ENCODE assay signal across 9 cellular contexts in the genomic region with DNA sequence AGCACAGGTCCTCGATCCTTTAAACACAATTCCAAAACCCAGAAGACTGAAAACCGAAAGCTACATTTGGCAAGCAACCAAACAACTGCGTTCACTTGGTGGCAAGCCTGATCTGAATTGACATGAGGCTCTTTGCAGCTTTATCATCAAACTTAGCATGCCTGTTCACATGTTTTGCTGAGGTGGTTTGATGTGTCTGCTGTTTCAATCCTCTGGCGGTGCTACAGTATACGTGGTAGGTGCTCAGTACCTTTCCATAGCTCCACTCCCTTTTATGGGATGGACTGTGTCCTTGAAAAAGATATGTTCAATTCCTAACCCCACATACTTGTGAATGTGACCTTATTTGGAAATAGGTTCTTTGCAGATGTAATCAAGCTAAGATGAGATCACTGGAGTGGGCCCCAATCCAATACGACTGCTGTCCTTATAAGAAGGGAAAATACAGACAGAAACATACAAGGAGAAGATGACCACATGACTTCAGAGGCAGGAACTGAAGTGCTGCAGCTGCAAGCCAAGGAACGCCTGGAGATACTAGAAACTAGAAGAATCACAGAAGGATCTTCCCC. TPM values are rescaled to one million over a fixed set of nuclear protein-coding genes. Genes with fewer than 3 reads are reported as not detected.
A peak's percentile ranks its signal among the peaks of the same experiment; 100 is the strongest.
DNase-seq lines count a peak whose midpoint lies in the region; ATAC-seq and TF ChIP-seq lines count a peak whose summit lies in the region.
"Had no signal": no experiment of that assay in that cellular context is flagged by ENCODE, and none has a peak within 500 bp of the region (broad histone marks: within the 10 kb centered on the region; RNA-seq: fewer than 3 reads in every experiment).

No MANE protein-coding gene starts in this region.

- no peak for DNase-seq in T-helper 2 cell treated with Interferon-gamma antibody and Interleukin-4, amounts not matched to agents 5 μg/mL and 100 μg/mL, for 36 hours (ENCODE audit: low spot score)
- DNase-seq in T-helper 2 cell = no peak
- DNase-seq in adrenal gland = peak in 6 of 7 donors; percentile 41 to 72 (median 45)
- DNase-seq in hepatocyte (ENCODE audit: low spot score) = peak; percentile 27
- DNase-seq in natural killer cell treated with Interleukin-12 subunit alpha and Interleukin-12 subunit beta and Interleukin-15 and Interleukin-18, amount 100 ng/mL, for 72 hours (ENCODE audit: low spot score) = no peak
- DNase-seq in NCI-H187 treated with DMSO at 0.1 percent for 48 hours (lab: John Stamatoyannopoulos, UW) = no peak
- DNase-seq: activated CD4-positive, alpha-beta memory T cell treated with anti-CD3 and anti-CD28 coated beads, Interleukin-2, amount 10 ng/mL, durations not matched to agents 7 days and 5 days had no signal

- H3K79me2 ChIP-seq in hepatocyte = peaks cover 98% of the 10 kb centered on the region

- intact Hi-C loops in adrenal gland (cut with DNase I) = no loop called here

- no peak overlapping the region for H3K4me2 ChIP-seq in hepatocyte

- H3K9me3 ChIP-seq in adrenal gland (replicated peaks in 1 of 3) = no peaks in the 10 kb centered on the region
- H3K9me3 ChIP-seq in hepatocyte (ENCODE audit: low read depth) = no peaks in the 10 kb centered on the region
- no peaks in the 10 kb centered on the region for H3K9me3 ChIP-seq in thymus (ENCODE audit: control insufficient read depth)

- H3K9me3 Mint-ChIP-seq in T-helper 2 cell treated with Interferon-gamma antibody and Interleukin-4, amounts not matched to agents 5 μg/mL and 100 μg/mL, for 36 hours = no peaks in the 10 kb centered on the region
- peaks cover 3% of the 10 kb centered on the region for H3K9me3 Mint-ChIP-seq in natural killer cell treated with Interleukin-12 subunit alpha and Interleukin-12 subunit beta and Interleukin-15 and Interleukin-18, amount 100 ng/mL, for 72 hours
- H3K9me3 Mint-ChIP-seq: activated CD4-positive, alpha-beta memory T cell treated with anti-CD3 and anti-CD28 coated beads, Interleukin-2, amount 10 ng/mL, durations not matched to agents 7 days and 5 days had no signal

- H3K36me3 Mint-ChIP-seq in T-helper 2 cell treated with Interferon-gamma antibody and Interleukin-4, amounts not matched to agents 5 μg/mL and 100 μg/mL, for 36 hours (ENCODE audit: low read depth) = peaks cover 2% of the 10 kb centered on the region
- H3K36me3 Mint-ChIP-seq in natural killer cell treated with Interleukin-12 subunit alpha and Interleukin-12 subunit beta and Interleukin-15 and Interleukin-18, amount 100 ng/mL, for 72 hours = peaks cover 5% of the 10 kb centered on the region

- H3K27me3 ChIP-seq in adrenal gland (no peaks in the 10 kb centered on the region), hepatocyte (no peaks in the 10 kb centered on the region), thymus (ENCODE audit: control insufficient read depth, insufficient read depth) (no peaks in the 10 kb centered on the region)

- no peak for ATAC-seq in natural killer cell treated with Interleukin-12 subunit alpha and Interleukin-12 subunit beta and Interleukin-15 and Interleukin-18, amount 100 ng/mL, for 72 hours
- ATAC-seq in GM21390 (IDR thresholded peaks at IDR 0.05; ENCODE audit: unreplicated experiment) = no peak

- WGBS in adrenal gland, 4 donors = 45 to 57% (median 49%) methylated on average over 5 to 7 of the region's 7 CpGs
- 81% methylated on average over 7 of the region's 7 CpGs for WGBS in hepatocyte (ENCODE audit: low lambda C conversion rate, missing lambda C conversion rate)
- WGBS in thymus = 63% methylated on average over 7 of the region's 7 CpGs

- H3K36me3 ChIP-seq in adrenal gland (replicated peaks in 1 of 2) = no peaks in the 10 kb centered on the region
- H3K36me3 ChIP-seq in hepatocyte (replicated peaks; ENCODE audit: insufficient read depth, low read depth) = no peaks in the 10 kb centered on the region
- no peaks in the 10 kb centered on the region for H3K36me3 ChIP-seq in thymus (ENCODE audit: control insufficient read depth, insufficient read depth)

- no peak overlapping the region for H2AFZ ChIP-seq in hepatocyte

- TF ChIP-seq CTCF in adrenal gland (IDR thresholded peaks at IDR 0.05) = no peak
- no peak for TF ChIP-seq CTCF in hepatocyte (IDR thresholded peaks at IDR 0.05; ENCODE audit: poor library complexity)

- H3K4me1 Mint-ChIP-seq in T-helper 2 cell treated with Interferon-gamma antibody and Interleukin-4, amounts not matched to agents 5 μg/mL and 100 μg/mL, for 36 hours (ENCODE audit: low read depth) = peaks cover 33% of the 10 kb centered on the region
- H3K4me1 Mint-ChIP-seq in natural killer cell treated with Interleukin-12 subunit alpha and Interleukin-12 subunit beta and Interleukin-15 and Interleukin-18, amount 100 ng/mL, for 72 hours (ENCODE audit: low read depth in 2 of 2) = peaks cover 68 to 79% of the 10 kb centered on the region in 2 donors

- H3K27ac Mint-ChIP-seq in T-helper 2 cell treated with Interferon-gamma antibody and Interleukin-4, amounts not matched to agents 5 μg/mL and 100 μg/mL, for 36 hours = no peak overlapping the region
- H3K27ac Mint-ChIP-seq in natural killer cell treated with Interleukin-12 subunit alpha and Interleukin-12 subunit beta and Interleukin-15 and Interleukin-18, amount 100 ng/mL, for 72 hours = peak overlapping the region in 1 of 2 donors; percentile 21

- no peaks in the 10 kb centered on the region for H3K27me3 Mint-ChIP-seq in T-helper 2 cell treated with Interferon-gamma antibody and Interleukin-4, amounts not matched to agents 5 μg/mL and 100 μg/mL, for 36 hours (ENCODE audit: low read depth)
- H3K27me3 Mint-ChIP-seq in natural killer cell treated with Interleukin-12 subunit alpha and Interleukin-12 subunit beta and Interleukin-15 and Interleukin-18, amount 100 ng/mL, for 72 hours = no peaks in the 10 kb centered on the region
- H3K27me3 Mint-ChIP-seq: activated CD4-positive, alpha-beta memory T cell treated with anti-CD3 and anti-CD28 coated beads, Interleukin-2, amount 10 ng/mL, durations not matched to agents 7 days and 5 days had no signal

- H3K4me3 Mint-ChIP-seq in T-helper 2 cell treated with Interferon-gamma antibody and Interleukin-4, amounts not matched to agents 5 μg/mL and 100 μg/mL, for 36 hours = peak overlapping the region; percentile 51
- H3K4me3 Mint-ChIP-seq in natural killer cell treated with Interleukin-12 subunit alpha and Interleukin-12 subunit beta and Interleukin-15 and Interleukin-18, amount 100 ng/mL, for 72 hours = no peak overlapping the region
- H3K4me3 Mint-ChIP-seq: activated CD4-positive, alpha-beta memory T cell treated with anti-CD3 and anti-CD28 coated beads, Interleukin-2, amount 10 ng/mL, durations not matched to agents 7 days and 5 days had no signal

- H3K27ac ChIP-seq in adrenal gland (peak overlapping the region in 1 of 5 donors; percentile 55), hepatocyte (peak overlapping the region; percentile 28), thymus (ENCODE audit: low read depth) (peak overlapping the region; percentile 83)

- no peak for TF ChIP-seq POLR2A in adrenal gland (IDR thresholded peaks at IDR 0.05)

- peaks cover 50% of the 10 kb centered on the region for H4K20me1 ChIP-seq in hepatocyte (ENCODE audit: insufficient read depth, poor library complexity, severe bottlenecking)

- peaks cover 6 to 31% of the 10 kb centered on the region in 2 donors for H3K4me1 ChIP-seq in adrenal gland (replicated peaks in 1 of 2)
- peaks cover 13% of the 10 kb centered on the region for H3K4me1 ChIP-seq in hepatocyte (ENCODE audit: insufficient read depth)
- peaks cover 11% of the 10 kb centered on the region for H3K4me1 ChIP-seq in thymus (ENCODE audit: control insufficient read depth, insufficient read depth, low read length)

- no peaks in the 10 kb centered on the region for H3K9me2 ChIP-seq in hepatocyte (replicated peaks; ENCODE audit: insufficient read depth)

- H3K4me3 ChIP-seq in adrenal gland (no peak overlapping the region), hepatocyte (no peak overlapping the region), thymus (ENCODE audit: low read length) (no peak overlapping the region)

RNA-seq across cellular contexts. Expression of gene CCDC6, which starts 33.4 kb away (rescaled TPM):
- total RNA-seq in adrenal gland (10 to 100 TPM; 29.3 to 53.3 (median 34.5) TPM), hepatocyte (44.8 and 49.8 TPM in 2 replicates)
- polyA plus RNA-seq in adrenal gland (10 to 100 TPM in 1 of 3 donors, 1 to 10 TPM in 2; 7.1 to 35.7 (median 9.2) TPM), hepatocyte (22.3 and 23.7 TPM in 2 replicates), thymus (19.9 TPM)
- total RNA-seq in natural killer cell treated with Interleukin-12 subunit alpha and Interleukin-12 subunit beta and Interleukin-15 and Interleukin-18, amount 100 ng/mL, for 72 hours = 100 to 1,000 TPM in 1 of 2 donors, 10 to 100 TPM in 1; 65.7 to 104 TPM

Comparison
In these comparisons a context has a peak if more than half of its experiments do, and no peak if none do; other contexts are left out.
1. DNase-seq: peak in adrenal gland (6 of 7) and hepatocyte (single experiment); none in T-helper 2 cell treated with Interferon-gamma antibody and Interleukin-4, amounts not matched to agents 5 μg/mL and 100 μg/mL, for 36 hours (single experiment), T-helper 2 cell (0 of 5), natural killer cell treated with Interleukin-12 subunit alpha and Interleukin-12 subunit beta and Interleukin-15 and Interleukin-18, amount 100 ng/mL, for 72 hours (single experiment) and NCI-H187 treated with DMSO at 0.1 percent for 48 hours (single experiment).